In genomic region chr11:119019996-119020395, GRCh38 we compare ENCODE assay signal across 8 cellular contexts. TPM values are rescaled to one million over a fixed set of nuclear protein-coding genes. Genes with fewer than 3 reads are reported as not detected.
DNase-seq lines count a peak whose midpoint lies in the region; ATAC-seq and TF ChIP-seq lines count a peak whose summit lies in the region.

No MANE protein-coding gene starts in this region.

- H3K27me3 ChIP-seq in DOHH2 (ENCODE audit: control insufficient read depth, low read length) = peaks cover 3% of the 10 kb centered on the region; the same call in 1 of the 2 replicates

- intact Hi-C loops in OCI-LY7 (cut with micrococcal nuclease; ENCODE audit: unreplicated experiment) = loop anchor here (2.0 kb wide), 2 partner anchors 75 to 83 kb away; a partner anchor contains a TSS
- intact Hi-C loops in posterior vena cava (cut with DNase I) = loop anchor here in 1 of 2 donors (5.0 kb wide), 1 partner anchor 42 kb away; no protein-coding TSS in a partner anchor

- H3K27ac ChIP-seq in DOHH2 (ENCODE audit: low read depth, low read length) (no peak overlapping the region), OCI-LY7 (ENCODE audit: low read depth, low read length, poor library complexity, severe bottlenecking) (no peak overlapping the region)

- CTCF ChIA-PET in OCI-LY7 (lab: Charles Lee; ENCODE audit: unreplicated experiment) = no interaction called here

- peak overlapping the region; percentile 96 for H3K4me3 ChIP-seq in DOHH2 (ENCODE audit: low read length)
- H3K4me3 ChIP-seq in OCI-LY7 (ENCODE audit: low read depth, low read length, poor library complexity, severe bottlenecking) = peak overlapping the region; percentile 81
- H3K4me3 ChIP-seq in epithelial cell of esophagus (ENCODE audit: low read length) = peak overlapping the region; percentile 97

- H2AFZ ChIP-seq in OCI-LY7 (ENCODE audit: low read length) = no peak overlapping the region

- ATAC-seq in HG03571 (IDR thresholded peaks at IDR 0.05; ENCODE audit: unreplicated experiment) (no peak), HG03460 (IDR thresholded peaks at IDR 0.05; ENCODE audit: unreplicated experiment) (no peak)

- H3K4me2 ChIP-seq in DOHH2 (ENCODE audit: low read length) (peak overlapping the region; percentile 77), OCI-LY7 (ENCODE audit: low read length) (peak overlapping the region; percentile 84)

- H3K9me2 ChIP-seq in DOHH2 (replicated peaks; ENCODE audit: control insufficient read depth, low read length) (no peaks in the 10 kb centered on the region), OCI-LY7 (ENCODE audit: insufficient read depth, low read length) (no peaks in the 10 kb centered on the region)

- no TSS peak for BruUV-seq in OCI-LY7 (replicated peaks; lab: Mats Ljungman, UMichigan)

- H3K9me3 ChIP-seq in DOHH2 (ENCODE audit: control insufficient read depth, insufficient read depth, low read length) (no peaks in the 10 kb centered on the region), OCI-LY7 (ENCODE audit: low read length) (no peaks in the 10 kb centered on the region)

- peaks cover 75% of the 10 kb centered on the region for H3K79me2 ChIP-seq in DOHH2 (ENCODE audit: control insufficient read depth, low read length)
- H3K79me2 ChIP-seq in OCI-LY7 (ENCODE audit: insufficient read depth, low read depth, low read length) = peaks cover 70% of the 10 kb centered on the region

- peaks cover 33% of the 10 kb centered on the region for H3K4me1 ChIP-seq in DOHH2 (ENCODE audit: control insufficient read depth, low read length)
- H3K4me1 ChIP-seq in OCI-LY7 (ENCODE audit: insufficient read depth, low read length, poor library complexity, severe bottlenecking) = peaks cover 29% of the 10 kb centered on the region

- no peak for TF ChIP-seq CTCF in DOHH2 (IDR thresholded peaks at IDR 0.05; ENCODE audit: low read depth, low read length, poor library complexity, severe bottlenecking)
- no peak for TF ChIP-seq CTCF in OCI-LY7 (conservative IDR thresholded peaks at IDR 0.05; ENCODE audit: low read length)
- no peak for TF ChIP-seq CTCF in epithelial cell of esophagus (IDR thresholded peaks at IDR 0.05; ENCODE audit: insufficient read depth, low read depth, low read length, missing control alignments)

- peaks cover 38% of the 10 kb centered on the region for H3F3A ChIP-seq in DOHH2 (ENCODE audit: control insufficient read depth, insufficient read depth)

- peaks cover 77% of the 10 kb centered on the region for H3K36me3 ChIP-seq in DOHH2 (ENCODE audit: control insufficient read depth, low read length)
- peaks cover 82% of the 10 kb centered on the region for H3K36me3 ChIP-seq in OCI-LY7 (ENCODE audit: insufficient read depth, low read length)

- POLR2A ChIA-PET in OCI-LY7 (lab: Charles Lee) = interaction anchor here (1.2 kb wide), 1 partner anchor 22 kb away, joined by 3 read pairs; the partner anchor contains the start of gene CENATAC

- H4K20me1 ChIP-seq in DOHH2 (ENCODE audit: control insufficient read depth, insufficient read depth, low read depth, low read length) = peaks cover 6% of the 10 kb centered on the region; the same call in 1 of the 2 replicates
- H4K20me1 ChIP-seq in OCI-LY7 (ENCODE audit: insufficient read depth, low read length) = peaks cover 29% of the 10 kb centered on the region; the same call in 1 of the 2 replicates

- DNase-seq in OCI-LY7 (ENCODE audit: low spot score) (no peak), epithelial cell of esophagus (ENCODE audit: low read depth) (no peak), posterior vena cava (ENCODE audit: low spot score) (peak; percentile 13), foreskin melanocyte (no peak), NCI-H2107 treated with DMSO at 0.1 percent for 48 hours (lab: John Stamatoyannopoulos, UW; ENCODE audit: unreplicated experiment) (no peak)

RNA-seq across cellular contexts. Expression of gene TRAPPC4, which starts 1.4 kb away (rescaled TPM):
- 49.3 and 64.3 TPM in 2 replicates for total RNA-seq in OCI-LY7 (2014; rRNA removed; shearing (Covaris generic))
- 58.0 and 58.5 TPM in 2 replicates for total RNA-seq in OCI-LY7 (2022)
- total RNA-seq in posterior vena cava = 10 to 100 TPM; 45.4 to 49.9 TPM

RNA-seq across cellular contexts. Expression of gene RPS25, which starts 1.9 kb away (rescaled TPM):
- 1,395 and 1,541 TPM in 2 replicates for total RNA-seq in OCI-LY7 (2014; rRNA removed; shearing (Covaris generic))
- total RNA-seq in OCI-LY7 (2022) (1,648 and 1,680 TPM in 2 replicates), posterior vena cava (100 to 1,000 TPM; 741 to 816 TPM)

RNA-seq across cellular contexts. Expression of gene SLC37A4, which starts 10.7 kb away (rescaled TPM):
- total RNA-seq in OCI-LY7 (2014; rRNA removed; shearing (Covaris generic)) = 14.5 and 14.8 TPM in 2 replicates
- total RNA-seq in OCI-LY7 (2022) (16.6 and 20.5 TPM in 2 replicates), posterior vena cava (1 to 10 TPM; 6.0 to 7.8 TPM)

RNA-seq across cellular contexts. Expression of gene CENATAC, which starts 22.1 kb away (rescaled TPM):
- total RNA-seq in OCI-LY7 (2014; rRNA removed; shearing (Covaris generic)) = 47.7 and 49.7 TPM in 2 replicates
- total RNA-seq in OCI-LY7 (2022) = 48.1 and 60.6 TPM in 2 replicates
- total RNA-seq in posterior vena cava = 10 to 100 TPM; 27.8 TPM

RNA-seq across cellular contexts. Expression of gene HYOU1, which starts 37.0 kb away (rescaled TPM):
- 86.6 and 97.6 TPM in 2 replicates for total RNA-seq in OCI-LY7 (2014; rRNA removed; shearing (Covaris generic))
- 112 and 117 TPM in 2 replicates for total RNA-seq in OCI-LY7 (2022)
- total RNA-seq in posterior vena cava = 100 to 1,000 TPM; 110 to 128 TPM
